Comparison of ENCODE assay signal across 8 cellular contexts in the genomic region with DNA sequence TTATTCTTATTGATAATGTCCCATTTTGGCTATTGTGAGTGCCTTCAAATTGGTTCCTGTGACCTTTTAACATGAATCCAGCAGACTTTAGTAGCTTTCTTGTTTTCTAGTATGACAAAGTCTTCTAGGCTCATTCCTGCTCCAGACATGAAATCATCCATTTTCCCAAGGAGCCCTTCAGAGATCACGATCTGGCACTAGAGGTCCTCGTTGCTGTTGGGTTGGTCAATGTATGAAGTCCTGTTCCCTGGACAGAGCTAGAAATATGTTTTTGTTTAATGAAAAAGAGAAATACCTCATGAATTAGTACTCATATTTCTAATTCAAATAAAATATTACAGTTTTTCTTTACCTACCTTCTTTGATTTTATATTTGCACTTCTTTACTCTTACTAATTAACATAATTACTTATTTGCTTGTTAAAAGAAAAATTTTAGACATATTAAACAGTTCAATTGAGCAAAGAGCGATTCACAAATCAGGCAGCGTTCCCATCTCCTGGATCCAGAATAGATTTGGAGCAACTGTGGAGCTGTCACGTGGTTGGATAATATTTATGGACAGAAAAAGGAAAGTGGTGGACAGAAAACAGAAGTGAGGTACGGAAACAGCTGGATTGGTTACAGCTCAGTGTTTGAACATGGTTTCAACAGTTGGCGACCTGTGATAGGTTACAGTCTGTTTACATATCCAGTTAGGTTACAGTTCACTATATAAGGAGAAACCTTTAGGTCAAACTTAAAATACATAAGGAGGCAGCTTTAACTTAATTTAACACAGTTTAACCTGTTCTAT. TPM values are rescaled to one million over a fixed set of nuclear protein-coding genes. Genes with fewer than 3 reads are reported as not detected.
DNase-seq lines count a peak whose midpoint lies in the region; ATAC-seq, FAIRE-seq and TF ChIP-seq lines count a peak whose summit lies in the region.

No MANE protein-coding gene starts in this region.

- no peak overlapping the region for H3K4me3 Mint-ChIP-seq in CD8-positive, alpha-beta T cell

- no peaks in the 10 kb centered on the region for H3K9me3 Mint-ChIP-seq in CD8-positive, alpha-beta T cell

- no peaks in the 10 kb centered on the region for H3K9me3 ChIP-seq in heart left ventricle
- peaks cover 2% of the 10 kb centered on the region for H3K9me3 ChIP-seq in right cardiac atrium (ENCODE audit: control insufficient read depth, low read length)
- H3K9me3 ChIP-seq in SJCRH30 (replicated peaks) = no peaks in the 10 kb centered on the region
- no peaks in the 10 kb centered on the region for H3K9me3 ChIP-seq in CD8-positive, alpha-beta T cell (ENCODE audit: low read length)

- H3K27me3 ChIP-seq in heart left ventricle (no peaks in the 10 kb centered on the region), right cardiac atrium (ENCODE audit: control insufficient read depth, insufficient read depth) (no peaks in the 10 kb centered on the region), SJCRH30 (no peaks in the 10 kb centered on the region)
- no peaks in the 10 kb centered on the region for H3K27me3 ChIP-seq in CD8-positive, alpha-beta T cell (ENCODE audit: insufficient read depth, low read length)

- 48 to 83% (median 58%) methylated on average over 7 of the region's 7 CpGs for WGBS in heart left ventricle, 4 donors
- 72% methylated on average over 7 of the region's 7 CpGs for WGBS in right cardiac atrium

- H3K4me1 ChIP-seq in heart left ventricle (peaks cover 0 to 14% (median 0%) of the 10 kb centered on the region in 12 donors), right cardiac atrium (ENCODE audit: control insufficient read depth, insufficient read depth, low read length) (no peaks in the 10 kb centered on the region), SJCRH30 (peaks cover 24% of the 10 kb centered on the region)
- no peaks in the 10 kb centered on the region for H3K4me1 ChIP-seq in CD8-positive, alpha-beta T cell (ENCODE audit: insufficient read depth, low read length)

- CTCF ChIA-PET in CD8-positive, alpha-beta T cell (lab: Charles Lee) = no interaction called here

- TF ChIP-seq CTCF in heart left ventricle (IDR thresholded peaks at IDR 0.05) = peak in 6 of 12 donors; percentile 19 to 59 (median 40)
- no peak for TF ChIP-seq CTCF in CD8-positive, alpha-beta T cell (IDR thresholded peaks at IDR 0.05)

- H3K4me3 ChIP-seq in heart left ventricle = no peak overlapping the region
- H3K4me3 ChIP-seq in right cardiac atrium (ENCODE audit: low read length) = no peak overlapping the region
- no peak overlapping the region for H3K4me3 ChIP-seq in SJCRH30
- no peak overlapping the region for H3K4me3 ChIP-seq in CD8-positive, alpha-beta T cell (ENCODE audit: low read depth, low read length)

- H3K27ac Mint-ChIP-seq in CD8-positive, alpha-beta T cell = no peak overlapping the region

- peaks cover 7% of the 10 kb centered on the region for H3K27me3 Mint-ChIP-seq in CD8-positive, alpha-beta T cell (ENCODE audit: low read depth)

- intact Hi-C loops in heart left ventricle (cut with DNase I) (loop anchor here in 2 of 10 donors (5.0 to 10.0 kb wide), 3 partner anchors 73 to 210 kb away; no protein-coding TSS in a partner anchor), right cardiac atrium (cut with DNase I) (no loop called here)
- intact Hi-C loops in CD8-positive, alpha-beta T cell (cut with DNase I, micrococcal nuclease) = no loop called here

- FAIRE-seq in urothelium cell line (lab: Jason Lieb, UNC) = peak; percentile 63

- ATAC-seq in heart left ventricle = peak; percentile 58 to 86 (median 68)
- no peak for ATAC-seq in right cardiac atrium
- no peak for ATAC-seq in CD8-positive, alpha-beta T cell

- peak overlapping the region in 1 of 12 donors; percentile 6 for H3K27ac ChIP-seq in heart left ventricle
- H3K27ac ChIP-seq in right cardiac atrium (ENCODE audit: low read length) = no peak overlapping the region
- 0 out of 2 replicates have a peak overlapping the region, but pooled peaks have one; percentile 22 for H3K27ac ChIP-seq in SJCRH30
- H3K27ac ChIP-seq in CD8-positive, alpha-beta T cell (ENCODE audit: low read depth, low read length) = no peak overlapping the region

- POLR2A ChIA-PET in CD8-positive, alpha-beta T cell (lab: Charles Lee) = interaction anchor here (0.7 kb wide), 1 partner anchor 17 kb away, joined by 4 read pairs; no protein-coding TSS in a partner anchor

- H3K36me3 ChIP-seq in heart left ventricle (no peaks in the 10 kb centered on the region), SJCRH30 (no peaks in the 10 kb centered on the region)
- H3K36me3 ChIP-seq in CD8-positive, alpha-beta T cell (ENCODE audit: insufficient read depth, low read length) = no peaks in the 10 kb centered on the region

- H3K36me3 Mint-ChIP-seq in CD8-positive, alpha-beta T cell = no peaks in the 10 kb centered on the region

- DNase-seq in heart left ventricle = peak in 1 of 5 donors; percentile 31
- DNase-seq in right cardiac atrium = no peak
- DNase-seq in SJCRH30 = peak; percentile 27 to 62
- DNase-seq in glomerular visceral epithelial cell (ENCODE audit: extremely low spot score) = peak; percentile 48
- DNase-seq in urothelium cell line (ENCODE audit: low spot score) = no peak
- DNase-seq in CD8-positive, alpha-beta T cell = no peak
- no peak for DNase-seq in activated naive CD4-positive, alpha-beta T cell treated with Interleukin-2 at 50 U/mL for 16 hours
- no peak for DNase-seq in activated CD8-positive, alpha-beta memory T cell treated with anti-CD3 and anti-CD28 coated beads, Interleukin-2, amount 50 U/mL, for 48 hours

- no peaks in the 10 kb centered on the region for H3K4me1 Mint-ChIP-seq in CD8-positive, alpha-beta T cell (ENCODE audit: low read depth)

- no peak for TF ChIP-seq POLR2A in heart left ventricle (IDR thresholded peaks at IDR 0.05)

RNA-seq across cellular contexts. Expression of a gene that starts 19.8 kb away (rescaled TPM):
- total RNA-seq in heart left ventricle (1 to 10 TPM; 1.5 to 3.5 (median 2.6) TPM), right cardiac atrium (1 to 10 TPM; 3.4 to 4.6 (median 4.1) TPM)
- polyA plus RNA-seq in heart left ventricle (1 to 10 TPM; 1.2 to 2.5 TPM), right cardiac atrium (1.1 TPM)
- 8.4 and 9.1 TPM in 2 replicates for total RNA-seq in SJCRH30 (2014; rRNA removed; shearing (Covaris generic))
- 1 to 10 TPM; 2.2 to 2.7 TPM for total RNA-seq in CD8-positive, alpha-beta T cell

RNA-seq across cellular contexts. Expression of a gene that starts 24.3 kb away (rescaled TPM):
- total RNA-seq in heart left ventricle = 10 to 100 TPM; 26.3 to 65.3 (median 52.6) TPM
- polyA plus RNA-seq in heart left ventricle = 10 to 100 TPM; 36.6 to 88.1 TPM
- 10 to 100 TPM; 54.4 to 81.0 (median 70.2) TPM for total RNA-seq in right cardiac atrium
- 65.7 TPM for polyA plus RNA-seq in right cardiac atrium
- 9.0 and 9.1 TPM in 2 replicates for total RNA-seq in SJCRH30 (2014; rRNA removed; shearing (Covaris generic))
- 1 to 10 TPM; 4.6 to 5.6 TPM for total RNA-seq in CD8-positive, alpha-beta T cell

Comparison
In these comparisons a context has a peak if more than half of its experiments do, and no peak if none do; other contexts are left out.
1. ATAC-seq: peak in heart left ventricle (4 of 4); none in right cardiac atrium (0 of 2) and CD8-positive, alpha-beta T cell (single experiment).
2. DNase-seq: peak in SJCRH30 (2 of 2) and glomerular visceral epithelial cell (single experiment); none in right cardiac atrium (0 of 3), urothelium cell line (single experiment), CD8-positive, alpha-beta T cell (0 of 7), activated naive CD4-positive, alpha-beta T cell treated with Interleukin-2 at 50 U/mL for 16 hours (single experiment) and activated CD8-positive, alpha-beta memory T cell treated with anti-CD3 and anti-CD28 coated beads, Interleukin-2, amount 50 U/mL, for 48 hours (single experiment).